13 cellular contexts compared by ENCODE assay signal in the genomic region with DNA sequence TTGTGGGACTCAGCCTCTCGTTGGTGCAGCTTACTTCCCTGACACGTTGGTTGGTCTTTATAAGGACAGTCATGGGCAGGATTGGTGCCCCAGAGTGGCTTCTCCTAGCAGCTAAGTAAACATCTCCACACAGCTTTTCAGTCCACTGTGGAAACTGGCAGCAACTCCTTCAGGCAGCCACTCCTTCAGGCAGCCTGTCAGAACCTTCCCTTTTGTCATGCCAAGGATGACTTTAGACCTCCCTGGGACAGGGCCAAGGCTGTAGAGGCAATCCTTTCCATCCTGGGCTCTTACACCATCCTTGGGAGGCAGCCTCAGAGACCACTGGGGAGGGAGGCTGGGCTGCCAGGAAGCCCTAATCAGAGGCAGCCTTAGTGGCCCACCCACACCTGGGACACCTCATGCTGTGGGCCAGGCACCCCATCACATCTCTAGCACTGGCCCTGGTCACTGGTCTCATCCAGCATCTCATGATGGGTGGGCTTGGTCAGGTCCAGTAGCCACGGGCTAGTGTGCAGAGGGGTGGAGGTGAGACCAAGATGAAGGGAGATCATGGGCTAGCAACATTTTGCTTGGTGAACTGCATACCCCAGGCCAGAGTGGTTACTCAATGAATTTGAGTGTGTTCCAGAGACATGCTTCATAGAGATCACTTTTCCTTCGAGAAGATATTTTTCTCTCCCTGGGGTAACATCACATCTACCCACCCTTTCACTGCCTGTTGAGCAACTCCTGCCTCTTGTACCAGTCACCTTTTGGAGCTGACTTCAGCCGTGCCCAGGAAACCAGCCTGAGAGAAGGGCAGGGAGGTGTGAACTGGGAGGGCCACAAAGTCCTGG. TPM values are rescaled to one million over a fixed set of nuclear protein-coding genes. Genes with fewer than 3 reads are reported as not detected.
DNase-seq lines count a peak whose midpoint lies in the region; ATAC-seq and TF ChIP-seq lines count a peak whose summit lies in the region.
"Had no signal": no experiment of that assay in that cellular context is flagged by ENCODE, and none has a peak within 500 bp of the region (broad histone marks: within the 10 kb centered on the region; RNA-seq: fewer than 3 reads in every experiment).

No MANE protein-coding gene starts in this region.

- H3K27ac ChIP-seq in breast epithelium (peak overlapping the region; percentile 60 to 89), right cardiac atrium (ENCODE audit: low read length) (peak overlapping the region; percentile 63), gastrocnemius medialis (peak overlapping the region; percentile 56 to 71 (median 58))

- no peak overlapping the region for H3K4me3 ChIP-seq in AG10803 (ENCODE audit: low read length)
- no peak overlapping the region for H3K4me3 ChIP-seq in breast epithelium
- no peak overlapping the region for H3K4me3 ChIP-seq in right cardiac atrium (ENCODE audit: low read length)
- no peak overlapping the region for H3K4me3 ChIP-seq in gastrocnemius medialis

- no peaks in the 10 kb centered on the region for H3K27me3 Mint-ChIP-seq in Calu3 (ENCODE audit: unreplicated experiment)

- in situ Hi-C loops in gastrocnemius medialis (cut with MboI; ENCODE audit: low sequenced_read_pairs in 4 of 4) = no loop called here

- TF ChIP-seq CTCF in AG10803 (conservative IDR thresholded peaks at IDR 0.05; ENCODE audit: low read length) (no peak), breast epithelium (IDR thresholded peaks at IDR 0.05) (no peak), gastrocnemius medialis (IDR thresholded peaks at IDR 0.05 in 4 of 5, conservative IDR thresholded peaks at IDR 0.05 in 1 of 5) (no peak), Calu3 (IDR thresholded peaks at IDR 0.05; ENCODE audit: unreplicated experiment) (no peak)

- 59% methylated on average over 5 of the region's 5 CpGs for WGBS in right cardiac atrium

- no peaks in the 10 kb centered on the region for H3K27me3 ChIP-seq in breast epithelium
- H3K27me3 ChIP-seq in right cardiac atrium (ENCODE audit: control insufficient read depth, insufficient read depth) = no peaks in the 10 kb centered on the region
- H3K27me3 ChIP-seq in gastrocnemius medialis = no peaks in the 10 kb centered on the region

- peaks cover 8 to 13% of the 10 kb centered on the region in 2 donors for H3K4me1 ChIP-seq in breast epithelium
- H3K4me1 ChIP-seq in right cardiac atrium (ENCODE audit: control insufficient read depth, insufficient read depth, low read length) = peaks cover 16% of the 10 kb centered on the region
- peaks cover 30 to 39% of the 10 kb centered on the region in 2 donors for H3K4me1 ChIP-seq in gastrocnemius medialis

- no peaks in the 10 kb centered on the region for H3K36me3 Mint-ChIP-seq in Calu3 (ENCODE audit: insufficient read depth, unreplicated experiment)
- H3K36me3 Mint-ChIP-seq: activated naive CD8-positive, alpha-beta T cell treated with anti-CD3 and anti-CD28 coated beads, Interleukin-2, amount 10 ng/mL, durations not matched to agents 7 days and 5 days had no signal

- DNase-seq in AG10803 (ENCODE audit: low read depth) = peak; percentile 54
- DNase-seq in breast epithelium (ENCODE audit: low spot score in 2 of 2) = no peak
- peak; percentile 62 to 77 (median 76) for DNase-seq in right cardiac atrium
- DNase-seq in gastrocnemius medialis = peak; percentile 25 to 70
- DNase-seq in NCI-H82 treated with DMSO at 0.1 percent for 48 hours (lab: John Stamatoyannopoulos, UW; ENCODE audit: unreplicated experiment) = no peak
- no peak for DNase-seq in Calu3
- no peak for DNase-seq in NCI-H2107 treated with DMSO at 0.1 percent for 48 hours (lab: John Stamatoyannopoulos, UW; ENCODE audit: unreplicated experiment)
- DNase-seq in EL = no peak
- DNase-seq: activated CD8-positive, alpha-beta memory T cell treated with anti-CD3 and anti-CD28 coated beads, Interleukin-2, amount 50 U/mL, for 4 hours; activated naive CD8-positive, alpha-beta T cell treated with anti-CD3 and anti-CD28 coated beads, Interleukin-2, amount 10 ng/mL, durations not matched to agents 7 days and 5 days; effector CD8-positive, alpha-beta T cell; RPMI8226; stimulated activated CD4-positive, alpha-beta T cell treated with anti-CD3 and anti-CD28 coated beads, Interleukin-4, amount 100 ng/mL, for 1 hour had no signal

- BruUV-seq in Calu3 (replicated peaks; lab: Mats Ljungman, UMichigan) = no TSS peak

- H3K9me3 ChIP-seq in breast epithelium = no peaks in the 10 kb centered on the region
- no peaks in the 10 kb centered on the region for H3K9me3 ChIP-seq in right cardiac atrium (ENCODE audit: control insufficient read depth, low read length)
- H3K9me3 ChIP-seq in gastrocnemius medialis = no peaks in the 10 kb centered on the region

- no peaks in the 10 kb centered on the region for H3K9me3 Mint-ChIP-seq in Calu3 (ENCODE audit: low read depth, unreplicated experiment)
- H3K9me3 Mint-ChIP-seq: activated naive CD8-positive, alpha-beta T cell treated with anti-CD3 and anti-CD28 coated beads, Interleukin-2, amount 10 ng/mL, durations not matched to agents 7 days and 5 days had no signal

- no peaks in the 10 kb centered on the region for H3K4me1 Mint-ChIP-seq in Calu3 (ENCODE audit: low read depth, unreplicated experiment)
- H3K4me1 Mint-ChIP-seq: activated naive CD8-positive, alpha-beta T cell treated with anti-CD3 and anti-CD28 coated beads, Interleukin-2, amount 10 ng/mL, durations not matched to agents 7 days and 5 days had no signal

- no peak overlapping the region for H3K4me3 Mint-ChIP-seq in Calu3 (ENCODE audit: low read depth, unreplicated experiment)
- H3K4me3 Mint-ChIP-seq: activated naive CD8-positive, alpha-beta T cell treated with anti-CD3 and anti-CD28 coated beads, Interleukin-2, amount 10 ng/mL, durations not matched to agents 7 days and 5 days had no signal

- no peak for TF ChIP-seq POLR2A in breast epithelium (IDR thresholded peaks at IDR 0.05)
- TF ChIP-seq POLR2A in gastrocnemius medialis (IDR thresholded peaks at IDR 0.05) = no peak

- peak; percentile 72 for ATAC-seq in right cardiac atrium
- ATAC-seq in gastrocnemius medialis = peak; percentile 53 to 79

- intact Hi-C loops in breast epithelium (cut with DNase I; ENCODE audit: low total_unique reads) = loop anchor here (10.0 kb wide), 1 partner anchor 100 kb away; the partner anchor contains the start of gene AQP1
- intact Hi-C loops in right cardiac atrium (cut with DNase I) = loop anchor here in 1 of 4 donors (10.0 kb wide), 1 partner anchor 80 kb away; no protein-coding TSS in a partner anchor
- intact Hi-C loops in gastrocnemius medialis (cut with DNase I; ENCODE audit: low total_unique reads) = no loop called here
- intact Hi-C loops in Calu3 (cut with micrococcal nuclease; ENCODE audit: unreplicated experiment) = no loop called here

- no peak overlapping the region for H3K27ac Mint-ChIP-seq in Calu3 (ENCODE audit: unreplicated experiment)
- H3K27ac Mint-ChIP-seq: activated naive CD8-positive, alpha-beta T cell treated with anti-CD3 and anti-CD28 coated beads, Interleukin-2, amount 10 ng/mL, durations not matched to agents 7 days and 5 days had no signal

- H3K36me3 ChIP-seq in breast epithelium = no peaks in the 10 kb centered on the region
- H3K36me3 ChIP-seq in gastrocnemius medialis = no peaks in the 10 kb centered on the region

- CTCF ChIA-PET in Calu3 (lab: Charles Lee) = interaction anchor here (0.9 kb wide), 1 partner anchor 18 kb away, joined by 3 read pairs; no protein-coding TSS in a partner anchor

RNA-seq across cellular contexts. Expression of gene MINDY4, which starts 44.0 kb away (rescaled TPM):
- total RNA-seq in breast epithelium (10 to 100 TPM in 2 of 3 donors, 1 to 10 TPM in 1; 5.6 to 14.9 (median 13.8) TPM), right cardiac atrium (1 to 10 TPM; 4.0 to 6.0 (median 5.6) TPM), gastrocnemius medialis (1 to 10 TPM; 1.4 to 4.3 (median 3.0) TPM), Calu3 (2022) (12.4 and 14.0 TPM in 2 replicates)
- 2.3 TPM for polyA plus RNA-seq in right cardiac atrium

Comparison
In these comparisons a context has a peak if more than half of its experiments do, and no peak if none do; other contexts are left out.
1. DNase-seq: peak in AG10803 (single experiment), right cardiac atrium (3 of 3) and gastrocnemius medialis (2 of 2); none in breast epithelium (0 of 2), NCI-H82 treated with DMSO at 0.1 percent for 48 hours (single experiment), Calu3 (single experiment), NCI-H2107 treated with DMSO at 0.1 percent for 48 hours (single experiment) and EL (single experiment).
2. Peak in every context shown above with its lines, with median percentiles within 50 percentile points of each other: H3K27ac ChIP-seq.